25 cellular contexts compared by ENCODE assay signal in the genomic region with DNA sequence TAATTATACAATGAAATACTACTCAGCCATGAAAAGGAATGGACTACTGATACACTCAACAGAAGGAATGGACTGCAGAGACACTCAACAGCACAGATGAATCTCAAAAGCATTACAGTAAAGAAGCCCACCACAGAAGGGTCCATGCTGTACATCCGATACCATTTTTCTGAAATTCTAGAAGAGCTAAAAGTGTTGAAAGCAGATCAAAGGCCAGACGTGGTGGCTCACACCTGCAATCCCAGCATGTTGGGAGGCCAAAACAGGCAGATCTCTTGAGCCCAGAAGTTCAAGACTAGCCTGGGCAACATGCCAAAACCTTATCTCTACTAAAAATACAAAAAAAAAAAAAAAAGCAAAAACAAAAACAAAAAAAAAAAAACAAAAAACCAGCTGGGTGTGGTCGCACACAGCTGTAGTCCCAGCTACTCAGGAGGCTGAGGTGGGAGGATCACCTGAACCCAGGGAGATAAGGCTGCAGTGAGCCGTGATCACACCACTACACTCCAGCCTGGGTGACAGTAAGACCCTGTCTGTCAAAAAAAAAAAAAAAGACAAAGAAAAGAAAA. TPM values are rescaled to one million over a fixed set of nuclear protein-coding genes. Genes with fewer than 3 reads are reported as not detected.
"Had no signal": no experiment of that assay in that cellular context is flagged by ENCODE, and none has a peak within 500 bp of the region (broad histone marks: within the 10 kb centered on the region; RNA-seq: fewer than 3 reads in every experiment).

No MANE protein-coding gene starts in this region.

- H3K27me3 ChIP-seq: esophagus squamous epithelium, gastroesophageal sphincter, neutrophil, right atrium auricular region, sigmoid colon, stomach, transverse colon had no signal

- DNase-seq: effector CD8-positive, alpha-beta T cell; esophagus squamous epithelium; foreskin fibroblast; glutamatergic neuron; immature natural killer cell; left ventricle myocardium inferior; lower lobe of right lung; mesenchymal stem cell; midbrain; posterior cingulate gyrus; sigmoid colon; stimulated activated CD4-positive, alpha-beta T cell treated with anti-CD3 and anti-CD28 coated beads, Interleukin-2, amount 100 ng/mL, for 24 hours; stimulated activated CD4-positive, alpha-beta T cell treated with anti-CD3 and anti-CD28 coated beads, Interleukin-4, amount 100 ng/mL, for 4 hours; stimulated activated naive CD4-positive, alpha-beta T cell; stomach; transverse colon had no signal

- H3K4me3 ChIP-seq: coronary artery, esophagus squamous epithelium, gastroesophageal sphincter, left ventricle myocardium inferior, lower lobe of right lung, right atrium auricular region, sigmoid colon, skin epidermis, stomach, thoracic aorta, transverse colon had no signal

- ATAC-seq: gastroesophageal sphincter, lower lobe of right lung had no signal

- H3K9me3 ChIP-seq: esophagus squamous epithelium, gastroesophageal sphincter, left ventricle myocardium inferior, lower lobe of right lung, neutrophil, right atrium auricular region, sigmoid colon, stomach, thoracic aorta, transverse colon had no signal

- H3K4me3 Mint-ChIP-seq: immature natural killer cell had no signal

- H3K9me3 Mint-ChIP-seq: immature natural killer cell had no signal

- H3K27ac ChIP-seq: coronary artery, epithelial cell of prostate, esophagus squamous epithelium, gastroesophageal sphincter, left ventricle myocardium inferior, lower lobe of right lung, neutrophil, right atrium auricular region, sigmoid colon, skin epidermis, stomach, thoracic aorta, transverse colon had no signal

- H3K4me1 ChIP-seq: right atrium auricular region, sigmoid colon had no signal

- FAIRE-seq: endometrium, keratinocyte had no signal

RNA-seq across cellular contexts. Expression of a gene that starts 36.4 kb away (rescaled TPM):
- polyA plus RNA-seq: immature natural killer cell had no signal
